Comparison of ENCODE assay signal across 12 cellular contexts in the genomic region with DNA sequence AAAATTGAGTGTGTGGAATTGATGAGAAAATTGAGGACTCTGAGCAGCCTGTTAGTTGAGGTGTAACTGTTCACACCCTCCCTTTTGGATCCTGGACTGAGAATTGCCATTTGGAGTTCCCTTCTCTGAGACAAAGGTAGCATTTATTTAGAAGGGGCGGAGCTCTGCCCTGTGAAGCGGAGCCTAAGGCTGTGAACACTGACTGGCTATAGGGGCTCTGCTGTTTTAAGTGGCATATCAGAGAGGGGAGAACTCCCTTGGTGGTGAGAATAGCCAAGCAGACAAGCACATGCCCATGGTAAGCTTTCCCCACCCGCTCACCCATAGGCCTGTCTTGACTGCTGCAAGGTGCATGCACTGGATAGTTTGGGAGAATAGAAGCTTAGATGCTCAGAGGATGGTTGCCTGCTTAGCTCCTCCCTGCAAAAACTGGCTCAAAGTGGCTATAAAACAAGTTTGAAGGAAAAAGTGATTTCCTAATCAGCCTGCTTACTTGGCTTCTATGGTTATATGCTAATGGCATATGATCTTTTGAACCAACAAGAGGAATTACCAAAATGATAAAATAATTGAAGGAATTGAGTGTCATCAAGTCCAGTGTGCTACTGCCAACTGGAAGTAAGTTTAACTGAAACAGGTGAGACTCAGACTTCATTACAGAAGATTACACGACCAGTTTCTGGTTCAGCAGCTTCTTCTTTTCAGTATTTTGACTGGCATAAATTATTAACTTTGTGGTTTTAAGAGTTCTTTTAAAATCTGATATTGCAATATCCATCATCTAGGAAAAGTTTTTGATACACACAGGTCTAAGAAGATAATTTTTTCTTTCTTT.
DNase-seq lines count a peak whose midpoint lies in the region; ATAC-seq and TF ChIP-seq lines count a peak whose summit lies in the region.
"Had no signal": no experiment of that assay in that cellular context is flagged by ENCODE, and none has a peak within 500 bp of the region (broad histone marks: within the 10 kb centered on the region; RNA-seq: fewer than 3 reads in every experiment).

No MANE protein-coding gene starts in this region.

- H3K9me3 ChIP-seq in DND-41 (ENCODE audit: insufficient read depth, low read length, severe bottlenecking) (no peaks in the 10 kb centered on the region), muscle layer of colon (ENCODE audit: low read length) (no peaks in the 10 kb centered on the region)
- H3K9me3 ChIP-seq: testis had no signal

- H3K36me3 Mint-ChIP-seq in T-cell, result peaks cover 20% of the 10 kb centered on the region
- H3K36me3 Mint-ChIP-seq in T-helper 2 cell treated with Interferon-gamma antibody and Interleukin-4, amounts not matched to agents 5 μg/mL and 100 μg/mL, for 36 hours (ENCODE audit: low read depth), result peaks cover 11% of the 10 kb centered on the region

- H3K4me3 Mint-ChIP-seq in T-cell, result no peak overlapping the region
- H3K4me3 Mint-ChIP-seq in T-helper 2 cell treated with Interferon-gamma antibody and Interleukin-4, amounts not matched to agents 5 μg/mL and 100 μg/mL, for 36 hours, result no peak overlapping the region

- H3K9me3 Mint-ChIP-seq in T-cell, result no peaks in the 10 kb centered on the region
- H3K9me3 Mint-ChIP-seq in T-helper 2 cell treated with Interferon-gamma antibody and Interleukin-4, amounts not matched to agents 5 μg/mL and 100 μg/mL, for 36 hours, result no peaks in the 10 kb centered on the region

- H3K79me2 ChIP-seq in DND-41 (ENCODE audit: insufficient read depth, low read length), result peaks cover 99% of the 10 kb centered on the region

- no peak overlapping the region for H3K27ac ChIP-seq in DND-41 (ENCODE audit: low read length)
- H3K27ac ChIP-seq in muscle layer of colon (ENCODE audit: low read depth, low read length), result peak overlapping the region; percentile 40

- peaks cover 65% of the 10 kb centered on the region for H4K20me1 ChIP-seq in DND-41 (ENCODE audit: insufficient read depth, low read length)

- CTCF ChIA-PET in T-cell (lab: Charles Lee), result interaction anchor here (0.5 to 0.6 kb wide), 2 partner anchors 118 to 422 kb away, joined by 3 to 6 read pairs; no protein-coding TSS in a partner anchor

- no peak for DNase-seq in DND-41
- no peak for DNase-seq in T-cell
- DNase-seq in HK-2 (ENCODE audit: unreplicated experiment), result no peak
- no peak for DNase-seq in T-helper 2 cell treated with Interferon-gamma antibody and Interleukin-4, amounts not matched to agents 5 μg/mL and 100 μg/mL, for 36 hours (ENCODE audit: low spot score)
- DNase-seq: activated CD4-positive, CD25-positive, alpha-beta regulatory T cell; activated naive CD4-positive, alpha-beta T cell treated with Interleukin-2 at 50 U/mL for 16 hours; C1 segment of cervical spinal cord; testis had no signal

- H3K27ac Mint-ChIP-seq in T-cell, result peak overlapping the region; percentile 11 to 17
- H3K27ac Mint-ChIP-seq in T-helper 2 cell treated with Interferon-gamma antibody and Interleukin-4, amounts not matched to agents 5 μg/mL and 100 μg/mL, for 36 hours, result no peak overlapping the region

- POLR2A ChIA-PET in T-cell (lab: Charles Lee), result interaction anchor here (0.6 to 0.7 kb wide), 2 partner anchors 48 to 109 kb away, joined by 3 to 5 read pairs; partner anchors contain the start of gene AFF1 (in 1 of the 2)

- H3K27me3 Mint-ChIP-seq in T-cell, result no peaks in the 10 kb centered on the region
- no peaks in the 10 kb centered on the region for H3K27me3 Mint-ChIP-seq in T-helper 2 cell treated with Interferon-gamma antibody and Interleukin-4, amounts not matched to agents 5 μg/mL and 100 μg/mL, for 36 hours (ENCODE audit: low read depth)

- H3K4me3 ChIP-seq in DND-41 (ENCODE audit: low read depth in 1 of 2, low read length in 2 of 2) (no peak overlapping the region), muscle layer of colon (ENCODE audit: low read depth in 1 of 2, low read length in 2 of 2) (no peak overlapping the region)
- H3K4me3 ChIP-seq: testis had no signal

- H3K36me3 ChIP-seq in DND-41 (ENCODE audit: insufficient read depth, low read length) (peaks cover 24% of the 10 kb centered on the region), muscle layer of colon (ENCODE audit: insufficient read depth, low read length) (peaks cover 9% of the 10 kb centered on the region)

- H2AFZ ChIP-seq in DND-41 (ENCODE audit: low read depth, low read length), result no peak overlapping the region

- TF ChIP-seq CTCF in DND-41 (IDR thresholded peaks at IDR 0.05; ENCODE audit: borderline replicate concordance, extremely low read depth, low read length, poor library complexity, severe bottlenecking), result no peak

- H3K27me3 ChIP-seq in DND-41 (ENCODE audit: insufficient read depth, low read length, poor library complexity) (no peaks in the 10 kb centered on the region), muscle layer of colon (ENCODE audit: control insufficient read depth in 1 of 2, insufficient read depth in 2 of 2, low read length in 2 of 2) (no peaks in the 10 kb centered on the region)
- H3K27me3 ChIP-seq: testis had no signal

- H3K9ac ChIP-seq in DND-41 (ENCODE audit: low read depth, low read length) (no peak overlapping the region), muscle layer of colon (ENCODE audit: low read length) (no peak overlapping the region)

- H3K4me1 Mint-ChIP-seq in T-cell, result peaks cover 35 to 57% (median 55%) of the 10 kb centered on the region in 3 donors
- peaks cover 12% of the 10 kb centered on the region for H3K4me1 Mint-ChIP-seq in T-helper 2 cell treated with Interferon-gamma antibody and Interleukin-4, amounts not matched to agents 5 μg/mL and 100 μg/mL, for 36 hours (ENCODE audit: low read depth)

- no peaks in the 10 kb centered on the region for H3K4me1 ChIP-seq in DND-41 (ENCODE audit: insufficient read depth, low read length)
- peaks cover 86% of the 10 kb centered on the region for H3K4me1 ChIP-seq in muscle layer of colon (ENCODE audit: insufficient read depth, low read length)

- ATAC-seq in DND-41 (ENCODE audit: insufficient read depth, low read depth) (peak; percentile 58; the same call in 2 of the 3 replicates), GM21737 (IDR thresholded peaks at IDR 0.05; ENCODE audit: unreplicated experiment) (peak; percentile 45), T-cell (replicated peaks in 1 of 4) (no peak), HG03520 (IDR thresholded peaks at IDR 0.05; ENCODE audit: unreplicated experiment) (no peak), GM21367 (IDR thresholded peaks at IDR 0.05; ENCODE audit: unreplicated experiment) (no peak)

- no peak overlapping the region for H3K4me2 ChIP-seq in DND-41 (ENCODE audit: insufficient read depth, low read length)

Comparison
In these comparisons a context has a peak if more than half of its experiments do, and no peak if none do; other contexts are left out.
1. ATAC-seq: peak in DND-41 (single experiment) and GM21737 (single experiment); none in T-cell (0 of 4), HG03520 (single experiment) and GM21367 (single experiment).